ENCODE assay signal across 8 cellular contexts in the genomic region with DNA sequence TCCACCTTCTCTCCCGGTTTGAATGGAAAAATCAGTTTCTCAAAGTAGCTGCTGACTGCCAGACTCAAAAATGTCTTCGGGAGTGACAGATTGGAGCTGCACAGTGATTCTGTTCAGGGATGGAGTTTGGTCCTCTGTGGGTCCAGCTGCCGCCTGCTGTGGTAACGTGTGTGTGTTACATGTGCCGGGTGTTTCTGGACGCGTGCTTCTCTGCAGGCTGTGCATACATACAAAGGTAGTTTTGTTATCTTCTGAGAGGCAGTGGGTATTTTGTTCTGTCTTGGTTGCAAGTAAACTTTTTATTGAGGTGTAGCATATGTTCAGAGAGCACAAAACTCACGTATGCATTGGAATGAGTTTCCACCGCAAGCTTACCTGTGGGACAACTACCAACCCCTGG. TPM values are rescaled to one million over a fixed set of nuclear protein-coding genes. Genes with fewer than 3 reads are reported as not detected.
DNase-seq lines count a peak whose midpoint lies in the region; ATAC-seq and TF ChIP-seq lines count a peak whose summit lies in the region.
"Had no signal": no experiment of that assay in that cellular context is flagged by ENCODE, and none has a peak within 500 bp of the region (broad histone marks: within the 10 kb centered on the region; RNA-seq: fewer than 3 reads in every experiment).

No MANE protein-coding gene starts in this region.

- 20% methylated on average over 9 of the region's 9 CpGs for WGBS in urinary bladder

- peaks cover 49% of the 10 kb centered on the region for H3K4me1 Mint-ChIP-seq in mesothelial cell of epicardium

- peak overlapping the region; percentile 67 for H3K4me3 Mint-ChIP-seq in mesothelial cell of epicardium

- H3K36me3 ChIP-seq in MG63: no peaks in the 10 kb centered on the region; the same call in 1 of the 2 replicates
- peaks cover 1% of the 10 kb centered on the region for H3K36me3 ChIP-seq in urinary bladder (ENCODE audit: insufficient read depth)

- peak overlapping the region; percentile 96 for H3K27ac ChIP-seq in cingulate gyrus (ENCODE audit: low read depth, low read length)
- H3K27ac ChIP-seq in urinary bladder (ENCODE audit: low read depth): peak overlapping the region; percentile 83

- no peaks in the 10 kb centered on the region for H3K9me3 ChIP-seq in MG63

- no peaks in the 10 kb centered on the region for H3K9me3 Mint-ChIP-seq in mesothelial cell of epicardium
- no peaks in the 10 kb centered on the region for H3K9me3 Mint-ChIP-seq in activated naive CD4-positive, alpha-beta T cell treated with anti-CD3 and anti-CD28 coated beads, Interleukin-2, amount 50 U/mL, for 72 hours

- H3K27ac Mint-ChIP-seq in mesothelial cell of epicardium: peak overlapping the region; percentile 98
- H3K27ac Mint-ChIP-seq in activated naive CD4-positive, alpha-beta T cell treated with anti-CD3 and anti-CD28 coated beads, Interleukin-2, amount 50 U/mL, for 72 hours: no peak overlapping the region

- no peak for ATAC-seq in HG03469 (IDR thresholded peaks at IDR 0.05; ENCODE audit: unreplicated experiment)
- ATAC-seq in activated naive CD4-positive, alpha-beta T cell treated with anti-CD3 and anti-CD28 coated beads, Interleukin-2, amount 50 U/mL, for 72 hours: no peak

- peaks cover 25% of the 10 kb centered on the region for H3K36me3 Mint-ChIP-seq in mesothelial cell of epicardium
- H3K36me3 Mint-ChIP-seq in activated naive CD4-positive, alpha-beta T cell treated with anti-CD3 and anti-CD28 coated beads, Interleukin-2, amount 50 U/mL, for 72 hours: no peaks in the 10 kb centered on the region

- peak; percentile 21 for DNase-seq in MG63
- DNase-seq in mesothelial cell of epicardium (ENCODE audit: low spot score in 2 of 2, unreplicated experiment in 2 of 2): no peak
- no peak for DNase-seq in activated T-cell treated with anti-CD3 and anti-CD28 coated beads, Interleukin-2, amount 50 U/mL, for 1 hour
- no peak for DNase-seq in activated naive CD4-positive, alpha-beta T cell treated with anti-CD3 and anti-CD28 coated beads, Interleukin-2, amount 50 U/mL, for 72 hours (ENCODE audit: low spot score in 2 of 2)
- DNase-seq: activated CD4-positive, alpha-beta T cell treated with anti-CD3 and anti-CD28 coated beads for 48 hours had no signal

- H3K4me3 ChIP-seq in MG63: peak overlapping the region; percentile 72
- H3K4me3 ChIP-seq in urinary bladder (ENCODE audit: low read depth, low read length): peak overlapping the region; percentile 36

- peaks cover 2% of the 10 kb centered on the region for H3K4me1 ChIP-seq in urinary bladder (ENCODE audit: insufficient read depth)

- H3K27me3 ChIP-seq in MG63: no peaks in the 10 kb centered on the region

- no peaks in the 10 kb centered on the region for H3K27me3 Mint-ChIP-seq in mesothelial cell of epicardium (ENCODE audit: low read depth)

- no peak for TF ChIP-seq CTCF in mesothelial cell of epicardium (IDR thresholded peaks at IDR 0.05; ENCODE audit: unreplicated experiment)

RNA-seq across cellular contexts. Expression of a gene that starts 41.3 kb away (rescaled TPM):
- 86.6 and 105 TPM in 2 replicates for total RNA-seq in MG63 (2014; rRNA removed; shearing (Covaris generic); ENCODE audit: low replicate concordance)
- total RNA-seq in mesothelial cell of epicardium (34.0 to 38.9 TPM (median 36.9 TPM) in 3 replicates), urinary bladder (42.3 TPM)
- 58.7 TPM for polyA plus RNA-seq in urinary bladder
- total RNA-seq in activated naive CD4-positive, alpha-beta T cell treated with anti-CD3 and anti-CD28 coated beads, Interleukin-2, amount 50 U/mL, for 72 hours: 10 to 100 TPM; 50.5 to 67.5 TPM
